ENCODE assay signal across 8 cellular contexts in genomic region chr1:7954683-7955082, GRCh38. TPM values are rescaled to one million over a fixed set of nuclear protein-coding genes. Genes with fewer than 3 reads are reported as not detected.
A peak's percentile ranks its signal among the peaks of the same experiment; 100 is the strongest.
DNase-seq lines count a peak whose midpoint lies in the region; ATAC-seq and TF ChIP-seq lines count a peak whose summit lies in the region.

No MANE protein-coding gene starts in this region.

- H3K27me3 ChIP-seq in gastroesophageal sphincter (no peaks in the 10 kb centered on the region), suprapubic skin (peaks cover 2% of the 10 kb centered on the region)

- H3K36me3 ChIP-seq in gastroesophageal sphincter (no peaks in the 10 kb centered on the region), suprapubic skin (no peaks in the 10 kb centered on the region)

- no peak for TF ChIP-seq EP300 in gastroesophageal sphincter (IDR thresholded peaks at IDR 0.05)
- TF ChIP-seq EP300 in suprapubic skin (IDR thresholded peaks at IDR 0.05), result no peak

- H3K4me3 Mint-ChIP-seq in T-helper 1 cell treated with Interleukin-12 subunit alpha and Interleukin-12 subunit beta and Interleukin-4 antibody, amounts not matched to agents 30 μg/mL and 1 μg/mL, for 36 hours, result peak overlapping the region; percentile 84
- peak overlapping the region; percentile 57 for H3K4me3 Mint-ChIP-seq in WTC11

- no peaks in the 10 kb centered on the region for H3K27me3 Mint-ChIP-seq in T-helper 1 cell treated with Interleukin-12 subunit alpha and Interleukin-12 subunit beta and Interleukin-4 antibody, amounts not matched to agents 30 μg/mL and 1 μg/mL, for 36 hours (ENCODE audit: low read depth)
- peaks cover 19% of the 10 kb centered on the region for H3K27me3 Mint-ChIP-seq in WTC11 (ENCODE audit: low read depth)

- POLR2A ChIA-PET in WTC11 (lab: Charles Lee), result no interaction called here

- DNase-seq in T-helper 1 cell, result no peak
- no peak for DNase-seq in WTC11 (ENCODE audit: low spot score)
- no peak for DNase-seq in suprapubic skin (ENCODE audit: low spot score in 2 of 2)
- DNase-seq in activated CD8-positive, alpha-beta memory T cell treated with anti-CD3 and anti-CD28 coated beads for 24 hours, result no peak
- DNase-seq in foreskin melanocyte, result no peak
- no peak for DNase-seq in head of caudate nucleus

- H3K9me3 ChIP-seq in gastroesophageal sphincter (no peaks in the 10 kb centered on the region), suprapubic skin (no peaks in the 10 kb centered on the region)

- no peak for TF ChIP-seq POLR2A in gastroesophageal sphincter (IDR thresholded peaks at IDR 0.05)
- TF ChIP-seq POLR2A in suprapubic skin (IDR thresholded peaks at IDR 0.05), result no peak

- H3K27ac ChIP-seq in gastroesophageal sphincter (peak overlapping the region; percentile 83 to 89 (median 88)), suprapubic skin (peak overlapping the region; percentile 69)

- 64 to 67% methylated on average over 7 of the region's 7 CpGs for WGBS in gastroesophageal sphincter (ENCODE audit: low coverage in 1 of 2), 2 donors
- 60% methylated on average over 7 of the region's 7 CpGs for WGBS in suprapubic skin

- H3K9me3 Mint-ChIP-seq in T-helper 1 cell treated with Interleukin-12 subunit alpha and Interleukin-12 subunit beta and Interleukin-4 antibody, amounts not matched to agents 30 μg/mL and 1 μg/mL, for 36 hours, result no peaks in the 10 kb centered on the region
- peaks cover 13% of the 10 kb centered on the region for H3K9me3 Mint-ChIP-seq in WTC11

- H3K27ac Mint-ChIP-seq in T-helper 1 cell treated with Interleukin-12 subunit alpha and Interleukin-12 subunit beta and Interleukin-4 antibody, amounts not matched to agents 30 μg/mL and 1 μg/mL, for 36 hours, result peak overlapping the region; percentile 96
- H3K27ac Mint-ChIP-seq in WTC11, result no peak overlapping the region

- H3K4me3 ChIP-seq in gastroesophageal sphincter (peak overlapping the region; percentile 47 to 58), suprapubic skin (peak overlapping the region; percentile 60)

- H3K36me3 Mint-ChIP-seq in T-helper 1 cell treated with Interleukin-12 subunit alpha and Interleukin-12 subunit beta and Interleukin-4 antibody, amounts not matched to agents 30 μg/mL and 1 μg/mL, for 36 hours (ENCODE audit: low read depth), result no peaks in the 10 kb centered on the region
- H3K36me3 Mint-ChIP-seq in WTC11, result peaks cover 10% of the 10 kb centered on the region

- CTCF ChIA-PET in WTC11 (lab: Charles Lee), result no interaction called here

- TF ChIP-seq CTCF in WTC11 (IDR thresholded peaks at IDR 0.05) (no peak), gastroesophageal sphincter (IDR thresholded peaks at IDR 0.05) (no peak), suprapubic skin (IDR thresholded peaks at IDR 0.05) (no peak)

- H3K4me1 ChIP-seq in gastroesophageal sphincter, result peaks cover 0 to 13% (median 0%) of the 10 kb centered on the region in 3 donors
- H3K4me1 ChIP-seq in suprapubic skin, result peaks cover 15% of the 10 kb centered on the region

- ATAC-seq in WTC11, result no peak
- ATAC-seq in gastroesophageal sphincter, result no peak

- peaks cover 25% of the 10 kb centered on the region for H3K4me1 Mint-ChIP-seq in T-helper 1 cell treated with Interleukin-12 subunit alpha and Interleukin-12 subunit beta and Interleukin-4 antibody, amounts not matched to agents 30 μg/mL and 1 μg/mL, for 36 hours (ENCODE audit: low read depth)
- H3K4me1 Mint-ChIP-seq in WTC11, result no peaks in the 10 kb centered on the region; the same call in 1 of the 2 replicates

- intact Hi-C loops in head of caudate nucleus (cut with DNase I), result no loop called here

TF ChIP-seq in WTC11, 78 proteins besides CTCF, POLR2A, EP300 and RAD21:
- TF ChIP-seq ZMAT4 (CRISPR knock-in tag; IDR thresholded peaks at IDR 0.05) (no peak), MAX (CRISPR knock-in tag; IDR thresholded peaks at IDR 0.05) (no peak), IRF1 (CRISPR knock-in tag; IDR thresholded peaks at IDR 0.05) (no peak), ZNF219 (CRISPR knock-in tag; IDR thresholded peaks at IDR 0.05; ENCODE audit: borderline replicate concordance) (no peak), ZNF512 (CRISPR knock-in tag; IDR thresholded peaks at IDR 0.05; ENCODE audit: borderline replicate concordance) (no peak), CREB1 (CRISPR knock-in tag; IDR thresholded peaks at IDR 0.05) (no peak), TEAD4 (CRISPR knock-in tag; IDR thresholded peaks at IDR 0.05) (no peak), CDX4 (CRISPR knock-in tag; IDR thresholded peaks at IDR 0.05; ENCODE audit: borderline replicate concordance) (no peak)

RNA-seq across cellular contexts. Expression of gene PARK7, which starts 6.8 kb away (rescaled TPM):
- total RNA-seq in WTC11 (2021), result 337 to 343 TPM (median 340 TPM) in 3 replicates
- 100 to 1,000 TPM; 208 to 250 (median 224) TPM for total RNA-seq in gastroesophageal sphincter
- 10 to 100 TPM; 74.0 to 94.1 (median 85.2) TPM for total RNA-seq in suprapubic skin

RNA-seq across cellular contexts. Expression of gene TNFRSF9, which starts 14.0 kb away (rescaled TPM):
- total RNA-seq in WTC11 (2021), result 0.11 to 0.14 TPM in 2 of 3 replicates, not detected in the other
- total RNA-seq in gastroesophageal sphincter, result under 1 TPM in 2 of 4 donors, not detected in 2; 0.13 to 0.31 TPM
- total RNA-seq in suprapubic skin, result not detected
